Comparison of ENCODE assay signal across 8 cellular contexts in genomic region chr6:27810768-27811298, GRCh38.
DNase-seq lines count a peak whose midpoint lies in the region; ATAC-seq, FAIRE-seq and TF ChIP-seq lines count a peak whose summit lies in the region.

No MANE protein-coding gene starts in this region.

- H3K36me3 ChIP-seq in HUES6 (ENCODE audit: control insufficient read depth, insufficient read depth, low read length) (no peaks in the 10 kb centered on the region), HepG2 (replicated peaks in 1 of 2; ENCODE audit: control insufficient read depth in 1 of 2, insufficient read depth in 2 of 2, low read length in 2 of 2) (no peaks in the 10 kb centered on the region), vagina (no peaks in the 10 kb centered on the region)

- TF ChIP-seq POLR2A in HepG2 (IDR thresholded peaks at IDR 0.05; ENCODE audit: insufficient read depth in 1 of 2, low read depth in 2 of 2, low read length in 2 of 2): no peak
- no peak for TF ChIP-seq POLR2A in vagina (IDR thresholded peaks at IDR 0.05)

- 3% methylated on average over 9 of the region's 9 CpGs for WGBS in HepG2 (ENCODE audit: low lambda C conversion rate)

- H3K4me1 ChIP-seq in HUES6 (ENCODE audit: control insufficient read depth, insufficient read depth, low read length) (peaks cover 17% of the 10 kb centered on the region; the same call in 1 of the 2 replicates), HepG2 (ENCODE audit: insufficient read depth, low read length) (peaks cover 54% of the 10 kb centered on the region), vagina (peaks cover 23% of the 10 kb centered on the region)

- TF ChIP-seq EP300 in HepG2 (IDR thresholded peaks at IDR 0.05; ENCODE audit: low read depth in 2 of 2, low read length in 2 of 2): peak in 1 of 2 experiments; percentile 20; a peak in 1 of 4 replicates
- no peak for TF ChIP-seq EP300 in HepG2 (CRISPR knock-in tag; IDR thresholded peaks at IDR 0.05; ENCODE audit: borderline replicate concordance)

- POLR2A ChIA-PET in AG04449 (lab: Yijun Ruan, JAX) (interaction anchor here (0.5 to 7.4 kb wide), 13 partner anchors 14 to 1767 kb away, joined by 3 to 107 read pairs (median 10); a partner anchor contains a TSS), HepG2 (lab: Yijun Ruan, JAX) (interaction anchor here (0.9 to 7.1 kb wide), 24 partner anchors 8 to 1789 kb away, joined by 3 to 208 read pairs (median 5); a partner anchor contains a TSS), HEK293T (lab: Yijun Ruan, JAX) (interaction anchor here (1.2 to 9.4 kb wide), 25 partner anchors 8 to 1790 kb away, joined by 3 to 323 read pairs (median 7); partner anchors contain the start of gene ZKSCAN8)

- peak overlapping the region; percentile 94 for H3K9ac ChIP-seq in HUES6 (ENCODE audit: low read length)
- peak overlapping the region; percentile 85 for H3K9ac ChIP-seq in HepG2 (ENCODE audit: insufficient read depth, low read depth, low read length)

- no peak for FAIRE-seq in HepG2 (lab: Jason Lieb, UNC)

- peak overlapping the region; percentile 90 for H3K4me3 Mint-ChIP-seq in activated naive CD8-positive, alpha-beta T cell treated with anti-CD3 and anti-CD28 coated beads for 36 hours

- TF ChIP-seq RAD21 in HepG2 (CRISPR knock-in tag; IDR thresholded peaks at IDR 0.05): no peak

- peaks cover 25% of the 10 kb centered on the region for H3K36me3 Mint-ChIP-seq in activated naive CD8-positive, alpha-beta T cell treated with anti-CD3 and anti-CD28 coated beads for 36 hours

- H3K27me3 Mint-ChIP-seq in activated naive CD8-positive, alpha-beta T cell treated with anti-CD3 and anti-CD28 coated beads for 36 hours: peaks cover 40% of the 10 kb centered on the region

- in situ Hi-C loops in HepG2 (cut with HindIII; ENCODE audit: extremely low pct_ligation_motif_present, low pct_unique_long_range_greater_than_20kb) (loop anchor here (10.0 kb wide), 1 partner anchor 1776 kb away; a partner anchor contains a TSS), ACHN (cut with HindIII; ENCODE audit: low pct_ligation_motif_present, low pct_unique_long_range_greater_than_20kb, low sequenced_read_pairs) (no loop called here)

- H3K4me3 ChIP-seq in AG04449 (ENCODE audit: low read depth, low read length): peak overlapping the region; percentile 85
- peak overlapping the region; percentile 76 for H3K4me3 ChIP-seq in HUES6 (ENCODE audit: low read depth, low read length)
- H3K4me3 ChIP-seq in HepG2 (replicated peaks in 1 of 3; ENCODE audit: insufficient read depth in 1 of 3, low read depth in 2 of 3, low read length in 3 of 3): peak overlapping the region; percentile 76 to 84 (median 79)
- peak overlapping the region; percentile 61 to 68 for H3K4me3 ChIP-seq in vagina

- DNase-seq in AG04449 (ENCODE audit: low read depth, low spot score) (no peak), HepG2 (ENCODE audit: low spot score) (no peak), vagina (ENCODE audit: extremely low spot score in 2 of 2) (no peak), HEK293T (ENCODE audit: extremely low spot score) (no peak), ACHN (no peak), D341Med (ENCODE audit: low spot score) (no peak)
- DNase-seq in activated naive CD8-positive, alpha-beta T cell treated with anti-CD3 and anti-CD28 coated beads for 36 hours: peak; percentile 26

- peaks cover under 1% of the 10 kb centered on the region for H3K9me3 Mint-ChIP-seq in activated naive CD8-positive, alpha-beta T cell treated with anti-CD3 and anti-CD28 coated beads for 36 hours

- H3K9me3 ChIP-seq in HUES6 (ENCODE audit: control insufficient read depth, insufficient read depth, low read depth, low read length) (no peaks in the 10 kb centered on the region), HepG2 (ENCODE audit: low read length) (no peaks in the 10 kb centered on the region), vagina (no peaks in the 10 kb centered on the region)

- TF ChIP-seq CTCF in AG04449 (IDR thresholded peaks at IDR 0.05; ENCODE audit: insufficient read depth, low read length, missing control alignments) (no peak), HepG2 (CRISPR knock-in tag; IDR thresholded peaks at IDR 0.05) (no peak), vagina (IDR thresholded peaks at IDR 0.05) (no peak)

- peaks cover 2% of the 10 kb centered on the region for H3K79me2 ChIP-seq in HepG2 (ENCODE audit: insufficient read depth, low read length)

- peaks cover 67% of the 10 kb centered on the region for H3K4me1 Mint-ChIP-seq in activated naive CD8-positive, alpha-beta T cell treated with anti-CD3 and anti-CD28 coated beads for 36 hours

- peak overlapping the region; percentile 87 for H3K4me2 ChIP-seq in HepG2 (ENCODE audit: low read depth, low read length)

- CTCF ChIA-PET in AG04449 (lab: Yijun Ruan, JAX): interaction anchor here (1.2 to 7.2 kb wide), 6 partner anchors 9 to 85 kb away, joined by 3 to 96 read pairs (median 7); a partner anchor contains a TSS
- CTCF ChIA-PET in HepG2 (lab: Yijun Ruan, JAX; ENCODE audit: low intra/inter-chr PET ratio, low total read pairs): no interaction called here
- CTCF ChIA-PET in HEK293T (lab: Yijun Ruan, JAX): interaction anchor here (0.6 to 0.8 kb wide), 2 partner anchors 84 to 262 kb away, joined by 3 to 8 read pairs; no protein-coding TSS in a partner anchor

- H3K27ac ChIP-seq in HUES6 (ENCODE audit: low read depth, low read length) (peak overlapping the region; percentile 69), HepG2 (ENCODE audit: extremely low read length, insufficient read depth, low read length) (peak overlapping the region; percentile 89), vagina (peak overlapping the region; percentile 77)

- BruUV-seq in HepG2 (replicated peaks; lab: Mats Ljungman, UMichigan): no TSS peak

- intact Hi-C loops in HepG2 (cut with micrococcal nuclease; ENCODE audit: unreplicated experiment) (loop anchor here (2.0 kb wide), 1 partner anchor 20 kb away; a partner anchor contains a TSS), vagina (cut with DNase I) (no loop called here)

- H2AFZ ChIP-seq in HepG2 (ENCODE audit: low read length): no peak overlapping the region

- H3K27me3 ChIP-seq in HUES6 (ENCODE audit: control insufficient read depth, insufficient read depth, low read length) (no peaks in the 10 kb centered on the region), HepG2 (ENCODE audit: control insufficient read depth in 1 of 2, insufficient read depth in 2 of 2, low read length in 2 of 2) (no peaks in the 10 kb centered on the region; a peak in 1 of 5 replicates), vagina (no peaks in the 10 kb centered on the region)

- no peaks in the 10 kb centered on the region for H4K20me1 ChIP-seq in HepG2 (ENCODE audit: insufficient read depth, low read length)

- H3K27ac Mint-ChIP-seq in activated naive CD8-positive, alpha-beta T cell treated with anti-CD3 and anti-CD28 coated beads for 36 hours: peak overlapping the region; percentile 98

- ATAC-seq in HepG2: no peak

TF ChIP-seq in HepG2, 621 proteins besides CTCF, POLR2A, EP300 and RAD21 (continues in another document):
- TF ChIP-seq CEBPZ (IDR thresholded peaks at IDR 0.05; ENCODE audit: low read length) (no peak), TBP (CRISPR knock-in tag; IDR thresholded peaks at IDR 0.05) (no peak)

TF ChIP-seq in HEK293T, 16 proteins besides CTCF, POLR2A, EP300 and RAD21:
- TF ChIP-seq FOXM1 (IDR thresholded peaks at IDR 0.05; ENCODE audit: borderline replicate concordance): no peak
- no peak for TF ChIP-seq FOXA1 (IDR thresholded peaks at IDR 0.05)
- TF ChIP-seq NFRKB (IDR thresholded peaks at IDR 0.05): no peak
- TF ChIP-seq ZNF384 (IDR thresholded peaks at IDR 0.05): no peak
- no peak for TF ChIP-seq FOXK2 (IDR thresholded peaks at IDR 0.05)
- TF ChIP-seq BHLHE40 (IDR thresholded peaks at IDR 0.05; ENCODE audit: borderline replicate concordance): no peak
- TF ChIP-seq L3MBTL2 (conservative IDR thresholded peaks at IDR 0.05): no peak
- no peak for TF ChIP-seq ARNT (IDR thresholded peaks at IDR 0.05)
- no peak for TF ChIP-seq ELF4 (IDR thresholded peaks at IDR 0.05)
- TF ChIP-seq PKNOX1 (IDR thresholded peaks at IDR 0.05): no peak
- no peak for TF ChIP-seq TARDBP (IDR thresholded peaks at IDR 0.05)
- no peak for TF ChIP-seq SUZ12 (IDR thresholded peaks at IDR 0.05)
- TF ChIP-seq LEF1 (IDR thresholded peaks at IDR 0.05; ENCODE audit: borderline replicate concordance): no peak
- TF ChIP-seq SP1 (IDR thresholded peaks at IDR 0.05): no peak
- no peak for TF ChIP-seq CTBP1 (IDR thresholded peaks at IDR 0.05; ENCODE audit: borderline replicate concordance)
- no peak for TF ChIP-seq HDGF (IDR thresholded peaks at IDR 0.05; ENCODE audit: borderline replicate concordance)
